8 cellular contexts compared by ENCODE assay signal in genomic region chr15:92882697-92883642, GRCh38. TPM values are rescaled to one million over a fixed set of nuclear protein-coding genes. Genes with fewer than 3 reads are reported as not detected.
A peak's percentile ranks its signal among the peaks of the same experiment; 100 is the strongest.
DNase-seq lines count a peak whose midpoint lies in the region; ATAC-seq, FAIRE-seq and TF ChIP-seq lines count a peak whose summit lies in the region.

No MANE protein-coding gene starts in this region.

- H3K14ac ChIP-seq in H9 (ENCODE audit: insufficient read depth, low read length), result peak overlapping the region; percentile 94

- peak overlapping the region; percentile 96 to 98 (median 96) for H3K27ac Mint-ChIP-seq in H9
- H3K27ac Mint-ChIP-seq in activated T-helper 17 cell treated with anti-CD3 and anti-CD28 coated beads, Interleukin-2, amount 50 U/mL, for 72 hours, result peak overlapping the region; percentile 99

- peaks cover 4% of the 10 kb centered on the region in 2 experiments; a peak in 3 of 5 replicates for H3K9me3 Mint-ChIP-seq in H9
- no peaks in the 10 kb centered on the region for H3K9me3 Mint-ChIP-seq in activated T-helper 17 cell treated with anti-CD3 and anti-CD28 coated beads, Interleukin-2, amount 50 U/mL, for 72 hours

- H3K23me2 ChIP-seq in H9 (ENCODE audit: insufficient read length, low read depth, low read length, poor library complexity, severe bottlenecking), result peaks cover 4% of the 10 kb centered on the region

- ATAC-seq in GM18505 (IDR thresholded peaks at IDR 0.05; ENCODE audit: unreplicated experiment), result peak; percentile 67
- ATAC-seq in activated T-helper 17 cell treated with anti-CD3 and anti-CD28 coated beads, Interleukin-2, amount 50 U/mL, for 72 hours (replicated peaks), result peak; percentile 79

- no peak overlapping the region for H4K5ac ChIP-seq in H9 (ENCODE audit: insufficient read length, low read depth, low read length)

- no peaks in the 10 kb centered on the region for H3K79me1 ChIP-seq in H9 (ENCODE audit: insufficient read depth, low read depth, low read length, poor library complexity, severe bottlenecking)

- H2BK5ac ChIP-seq in H9 (ENCODE audit: insufficient read length, low read length), result no peak overlapping the region

- peaks cover 20% of the 10 kb centered on the region; the same call in 1 of the 2 replicates for H3K79me2 ChIP-seq in H9 (ENCODE audit: insufficient read depth, low read length)

- peak overlapping the region; percentile 59 for H3K4me2 ChIP-seq in H9 (ENCODE audit: insufficient read depth, insufficient read length, low read length)

- H3K9me3 ChIP-seq in H9 (ENCODE audit: control insufficient read depth, low read depth, low read length), result no peaks in the 10 kb centered on the region

- no peak overlapping the region for H3K4ac ChIP-seq in H9 (ENCODE audit: low read depth, low read length)

- peaks cover 56 to 58% of the 10 kb centered on the region in 2 experiments for H3K4me1 Mint-ChIP-seq in H9
- peaks cover 20% of the 10 kb centered on the region for H3K4me1 Mint-ChIP-seq in activated T-helper 17 cell treated with anti-CD3 and anti-CD28 coated beads, Interleukin-2, amount 50 U/mL, for 72 hours

- no peak for TF ChIP-seq CTCF in H9 (conservative IDR thresholded peaks at IDR 0.05)

- no peak overlapping the region for H3T11ph ChIP-seq in H9 (ENCODE audit: low read length)

- no peak overlapping the region for H2BK20ac ChIP-seq in H9 (ENCODE audit: low read depth, low read length, poor library complexity, severe bottlenecking)

- H3K27ac ChIP-seq in H9 (ENCODE audit: insufficient read length, low read depth, low read length), result peak overlapping the region; percentile 73

- H2AFZ ChIP-seq in H9 (ENCODE audit: low read length), result no peak overlapping the region

- H3K4me1 ChIP-seq in H9 (ENCODE audit: insufficient read depth, low read length), result peaks cover 6% of the 10 kb centered on the region; the same call in 1 of the 2 replicates

- H2BK12ac ChIP-seq in H9 (ENCODE audit: insufficient read length, low read depth, low read length), result no peak overlapping the region

- H3K23ac ChIP-seq in H9 (ENCODE audit: insufficient read length, low read depth, low read length), result no peak overlapping the region

- peak overlapping the region; percentile 57 for H3K56ac ChIP-seq in H9 (ENCODE audit: insufficient read length, low read depth, low read length)

- TF ChIP-seq POLR2A in GM18505 (IDR thresholded peaks at IDR 0.05; ENCODE audit: borderline replicate concordance, extremely low read depth, insufficient read depth, insufficient read length), result peak; percentile 91

- H2BK120ac ChIP-seq in H9 (ENCODE audit: low read depth, low read length, poor library complexity, severe bottlenecking), result no peak overlapping the region

- H4K8ac ChIP-seq in H9 (replicated peaks; ENCODE audit: insufficient read length, low read depth, low read length), result no peak overlapping the region

- H2BK15ac ChIP-seq in H9 (ENCODE audit: low read depth, low read length), result no peak overlapping the region

- FAIRE-seq in RCC 7860 (lab: Jason Lieb, UNC), result no peak

- H3K18ac ChIP-seq in H9 (ENCODE audit: insufficient read length, low read depth, low read length), result peak overlapping the region; percentile 63

- no peak overlapping the region for H4K91ac ChIP-seq in H9 (ENCODE audit: insufficient read length, low read depth, low read length)

- no peak for DNase-seq in H9
- DNase-seq in NAMALWA (ENCODE audit: low spot score), result peak; percentile 36
- DNase-seq in germinal center (ENCODE audit: low spot score), result peak; percentile 46
- peak; percentile 84 for DNase-seq in posterior vena cava (ENCODE audit: low spot score)
- DNase-seq in RCC 7860 (ENCODE audit: low spot score), result no peak
- DNase-seq in HuH-7.5 (ENCODE audit: low spot score), result no peak

- H3K4me3 Mint-ChIP-seq in H9, result peak overlapping the region; percentile 89 to 92
- peak overlapping the region; percentile 99 for H3K4me3 Mint-ChIP-seq in activated T-helper 17 cell treated with anti-CD3 and anti-CD28 coated beads, Interleukin-2, amount 50 U/mL, for 72 hours

- no peaks in the 10 kb centered on the region for H3K27me3 Mint-ChIP-seq in H9 (ENCODE audit: low read depth)
- H3K27me3 Mint-ChIP-seq in activated T-helper 17 cell treated with anti-CD3 and anti-CD28 coated beads, Interleukin-2, amount 50 U/mL, for 72 hours, result no peaks in the 10 kb centered on the region

- H3K9ac ChIP-seq in H9 (ENCODE audit: extremely low read depth, insufficient read length, low read length), result peak overlapping the region; percentile 100

- peaks cover 41 to 46% (median 44%) of the 10 kb centered on the region in 3 experiments for H3K36me3 Mint-ChIP-seq in H9 (ENCODE audit: insufficient read depth in 1 of 3, low read depth in 3 of 3)
- peaks cover 55% of the 10 kb centered on the region for H3K36me3 Mint-ChIP-seq in activated T-helper 17 cell treated with anti-CD3 and anti-CD28 coated beads, Interleukin-2, amount 50 U/mL, for 72 hours (ENCODE audit: low read depth)

- intact Hi-C loops in posterior vena cava (cut with DNase I), result loop anchor here in 1 of 2 donors (5.0 kb wide), 2 partner anchors 51 to 76 kb away; no protein-coding TSS in a partner anchor

- H3K27me3 ChIP-seq in H9 (ENCODE audit: insufficient read depth, low read length), result no peaks in the 10 kb centered on the region

- no peak overlapping the region for H2AK5ac ChIP-seq in H9 (ENCODE audit: insufficient read length, low read length)

- no CpG with 5 or more reads among the region's 113 CpGs for WGBS in H9 (ENCODE audit: extremely low coverage, insufficient read length, low lambda C conversion rate)

- H4K20me1 ChIP-seq in H9 (ENCODE audit: control insufficient read depth, insufficient read depth, insufficient read length), result no peaks in the 10 kb centered on the region

RNA-seq across cellular contexts. Expression of gene CHD2, which starts 17.2 kb away (rescaled TPM):
- total RNA-seq in H9 (2021) (56.7 and 63.3 TPM in 2 replicates), posterior vena cava (100 to 1,000 TPM in 1 of 2 donors, 10 to 100 TPM in 1; 94.5 to 104 TPM)
- total RNA-seq in activated T-helper 17 cell treated with anti-CD3 and anti-CD28 coated beads, Interleukin-2, amount 50 U/mL, for 72 hours, result 100 to 1,000 TPM; 159 to 357 TPM

Comparison
In these comparisons a context has a peak if more than half of its experiments do, and no peak if none do; other contexts are left out.
1. DNase-seq: peak in NAMALWA (single experiment), germinal center (single experiment) and posterior vena cava (single experiment); none in H9 (single experiment), RCC 7860 (single experiment) and HuH-7.5 (single experiment).